ENCODE assay signal across 12 cellular contexts in the genomic region with DNA sequence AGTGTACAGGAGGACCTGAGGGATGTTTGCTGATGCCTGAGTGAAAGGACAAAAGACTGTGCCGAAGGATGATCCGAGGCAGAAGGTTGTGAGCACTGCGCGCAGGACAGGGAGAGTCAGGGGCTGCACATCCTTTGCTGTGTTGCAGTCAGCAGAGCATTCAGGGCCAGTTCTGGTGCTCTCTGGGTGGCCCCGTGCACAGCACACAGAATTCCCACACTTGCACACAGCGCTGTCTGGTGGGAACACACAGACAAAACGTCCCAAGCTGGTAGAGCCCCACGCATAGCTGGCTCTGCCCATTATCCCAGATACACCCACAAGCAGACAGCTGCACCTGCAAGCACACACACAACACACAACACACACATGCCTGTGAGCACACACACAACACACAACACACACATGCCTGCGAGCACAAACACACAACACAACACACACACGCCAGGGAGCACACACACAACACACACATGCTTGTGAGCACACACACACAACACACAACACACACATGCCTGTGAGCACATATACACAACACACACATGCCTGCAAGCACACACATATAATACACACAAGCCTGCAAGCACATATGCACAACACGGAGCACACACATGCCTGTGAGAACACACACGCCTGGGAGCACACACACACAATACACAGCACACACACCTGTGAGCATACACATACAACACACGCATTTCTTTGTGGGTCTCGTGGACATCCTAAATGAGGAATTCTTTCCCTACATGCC.
DNase-seq lines count a peak whose midpoint lies in the region; ATAC-seq, FAIRE-seq and TF ChIP-seq lines count a peak whose summit lies in the region.
"Had no signal": no experiment of that assay in that cellular context is flagged by ENCODE, and none has a peak within 500 bp of the region (broad histone marks: within the 10 kb centered on the region; RNA-seq: fewer than 3 reads in every experiment).

No MANE protein-coding gene starts in this region.

- peak; percentile 89 for FAIRE-seq in HTR-8/SVneo (lab: Jason Lieb, UNC)

- no peaks in the 10 kb centered on the region for H3K36me3 Mint-ChIP-seq in WTC11
- H3K36me3 Mint-ChIP-seq in activated CD8-positive, alpha-beta T cell treated with anti-CD3 and anti-CD28 coated beads, Interleukin-2, amount 10 ng/mL, durations not matched to agents 7 days and 5 days (ENCODE audit: low read depth): no peaks in the 10 kb centered on the region

- H3K27ac ChIP-seq in lower lobe of right lung: peak overlapping the region; percentile 65
- peak overlapping the region; percentile 4 for H3K27ac ChIP-seq in suprapubic skin
- H3K27ac ChIP-seq: HL-60 had no signal

- H3K27ac Mint-ChIP-seq in WTC11: peak overlapping the region; percentile 78
- no peak overlapping the region for H3K27ac Mint-ChIP-seq in activated CD8-positive, alpha-beta T cell treated with anti-CD3 and anti-CD28 coated beads, Interleukin-2, amount 10 ng/mL, durations not matched to agents 7 days and 5 days

- H3K4me1 ChIP-seq in lower lobe of right lung (peaks cover 9% of the 10 kb centered on the region), suprapubic skin (peaks cover 18% of the 10 kb centered on the region)

- intact Hi-C loops in lower lobe of right lung (cut with DNase I): no loop called here

- no peak for TF ChIP-seq POLR2A in suprapubic skin (IDR thresholded peaks at IDR 0.05)

- TF ChIP-seq CTCF in WTC11 (IDR thresholded peaks at IDR 0.05) (no peak), lower lobe of right lung (IDR thresholded peaks at IDR 0.05) (no peak), suprapubic skin (IDR thresholded peaks at IDR 0.05) (no peak)

- H3K27me3 ChIP-seq in lower lobe of right lung (ENCODE audit: low read depth) (no peaks in the 10 kb centered on the region), suprapubic skin (no peaks in the 10 kb centered on the region)

- TF ChIP-seq EP300 in suprapubic skin (IDR thresholded peaks at IDR 0.05): no peak

- no peak overlapping the region for H3K4me3 Mint-ChIP-seq in WTC11
- no peak overlapping the region for H3K4me3 Mint-ChIP-seq in activated CD8-positive, alpha-beta T cell treated with anti-CD3 and anti-CD28 coated beads, Interleukin-2, amount 10 ng/mL, durations not matched to agents 7 days and 5 days

- DNase-seq in HTR-8/SVneo (ENCODE audit: insufficient read length, low spot score): no peak
- no peak for DNase-seq in WTC11 (ENCODE audit: low spot score)
- no peak for DNase-seq in lower lobe of right lung
- DNase-seq in suprapubic skin (ENCODE audit: low spot score in 2 of 2): no peak
- DNase-seq in GM19240 (ENCODE audit: insufficient read length, low spot score): no peak
- no peak for DNase-seq in activated CD8-positive, alpha-beta T cell treated with anti-CD3 and anti-CD28 coated beads, Interleukin-2, amount 10 ng/mL, durations not matched to agents 7 days and 5 days
- DNase-seq: DMS79 treated with DMSO at 0.1 percent for 48 hours; effector CD4-positive, alpha-beta T cell; stimulated activated CD4-positive, alpha-beta T cell treated with anti-CD3 and anti-CD28 coated beads, Interleukin-12 subunit alpha, Interleukin-12 subunit beta, amount 100 ng/mL, for 4 hours had no signal

- H3K9me3 Mint-ChIP-seq in WTC11: no peaks in the 10 kb centered on the region
- H3K9me3 Mint-ChIP-seq in activated CD8-positive, alpha-beta T cell treated with anti-CD3 and anti-CD28 coated beads, Interleukin-2, amount 10 ng/mL, durations not matched to agents 7 days and 5 days (ENCODE audit: insufficient read depth): no peaks in the 10 kb centered on the region

- H3K4me3 ChIP-seq in lower lobe of right lung (no peak overlapping the region), suprapubic skin (no peak overlapping the region)

- H3K27me3 Mint-ChIP-seq in WTC11 (ENCODE audit: low read depth): no peaks in the 10 kb centered on the region
- H3K27me3 Mint-ChIP-seq in activated CD8-positive, alpha-beta T cell treated with anti-CD3 and anti-CD28 coated beads, Interleukin-2, amount 10 ng/mL, durations not matched to agents 7 days and 5 days (ENCODE audit: low read depth): peaks cover 2% of the 10 kb centered on the region

- H3K4me1 Mint-ChIP-seq in WTC11: peaks cover 23% of the 10 kb centered on the region
- H3K4me1 Mint-ChIP-seq in activated CD8-positive, alpha-beta T cell treated with anti-CD3 and anti-CD28 coated beads, Interleukin-2, amount 10 ng/mL, durations not matched to agents 7 days and 5 days (ENCODE audit: low read depth): no peaks in the 10 kb centered on the region

- CTCF ChIA-PET in WTC11 (lab: Charles Lee): interaction anchor here (1.5 to 1.6 kb wide), 2 partner anchors 9 to 364 kb away, joined by 3 to 7 read pairs; no protein-coding TSS in a partner anchor
- CTCF ChIA-PET in activated CD8-positive, alpha-beta T cell treated with anti-CD3 and anti-CD28 coated beads, Interleukin-2, amount 10 ng/mL, durations not matched to agents 7 days and 5 days (lab: Charles Lee): no interaction called here

- H3K36me3 ChIP-seq in lower lobe of right lung: no peaks in the 10 kb centered on the region
- no peaks in the 10 kb centered on the region for H3K36me3 ChIP-seq in suprapubic skin

- POLR2A ChIA-PET in WTC11 (lab: Charles Lee): interaction anchor here (0.6 kb wide), 1 partner anchor 12 kb away, joined by 4 read pairs; no protein-coding TSS in a partner anchor
- POLR2A ChIA-PET in activated CD8-positive, alpha-beta T cell treated with anti-CD3 and anti-CD28 coated beads, Interleukin-2, amount 10 ng/mL, durations not matched to agents 7 days and 5 days (lab: Charles Lee): no interaction called here

- 77% methylated on average over 12 of the region's 14 CpGs for WGBS in suprapubic skin

- H3K9me3 ChIP-seq in lower lobe of right lung: no peaks in the 10 kb centered on the region
- H3K9me3 ChIP-seq in suprapubic skin: no peaks in the 10 kb centered on the region

- ATAC-seq in WTC11 (no peak), lower lobe of right lung (peak in 1 of 2 donors; percentile 31), GM19035 (IDR thresholded peaks at IDR 0.05; ENCODE audit: unreplicated experiment) (no peak), HG03095 (IDR thresholded peaks at IDR 0.05; ENCODE audit: unreplicated experiment) (no peak)
- no peak for ATAC-seq in activated CD8-positive, alpha-beta T cell treated with anti-CD3 and anti-CD28 coated beads, Interleukin-2, amount 10 ng/mL, durations not matched to agents 7 days and 5 days

TF ChIP-seq in WTC11, 78 proteins besides CTCF, POLR2A, EP300 and RAD21:
- TF ChIP-seq SP1 (CRISPR knock-in tag; conservative IDR thresholded peaks at IDR 0.05) (no peak), FOXP1 (CRISPR knock-in tag; IDR thresholded peaks at IDR 0.05; ENCODE audit: borderline replicate concordance) (peak; percentile 21; the same call in 1 of the 2 replicates)
